ENCODE assay signal across 28 cellular contexts in genomic region chr7:85980740-85981139, GRCh38.
"Had no signal": no experiment of that assay in that cellular context is flagged by ENCODE, and none has a peak within 500 bp of the region (broad histone marks: within the 10 kb centered on the region; RNA-seq: fewer than 3 reads in every experiment).

No MANE protein-coding gene starts in this region.

- H2AFZ ChIP-seq: hepatocyte had no signal

- H3K36me3 ChIP-seq: colonic mucosa, esophagus muscularis mucosa, esophagus squamous epithelium, gastrocnemius medialis, gastroesophageal sphincter, heart left ventricle, heart right ventricle had no signal

- H3K4me2 ChIP-seq: hepatocyte had no signal

- H3K4me3 ChIP-seq: colonic mucosa, coronary artery, dorsolateral prefrontal cortex, esophagus muscularis mucosa, esophagus squamous epithelium, gastrocnemius medialis, gastroesophageal sphincter, heart left ventricle, heart right ventricle, hepatocyte had no signal

- ATAC-seq: effector memory CD8-positive, alpha-beta T cell; esophagus mucosa; foreskin keratinocyte; gastrocnemius medialis; gastroesophageal sphincter; heart left ventricle; heart right ventricle had no signal

- H3K27me3 ChIP-seq: colonic mucosa, dorsolateral prefrontal cortex, esophagus muscularis mucosa, esophagus squamous epithelium, foreskin keratinocyte, gastrocnemius medialis, gastroesophageal sphincter, heart left ventricle, heart right ventricle, hepatocyte had no signal

- H3K79me2 ChIP-seq: hepatocyte had no signal

- H3K4me1 ChIP-seq: colonic mucosa, esophagus muscularis mucosa, esophagus squamous epithelium, foreskin keratinocyte, gastrocnemius medialis, gastroesophageal sphincter, heart left ventricle, heart right ventricle had no signal

- H3K27ac ChIP-seq: colonic mucosa, coronary artery, dorsolateral prefrontal cortex, epithelial cell of prostate, esophagus muscularis mucosa, esophagus squamous epithelium, foreskin keratinocyte, gastrocnemius medialis, gastroesophageal sphincter, heart left ventricle, heart right ventricle, hepatocyte had no signal

- FAIRE-seq: endometrium, endothelial cell of umbilical vein, frontal cortex had no signal

- DNase-seq: colonic mucosa; cortex of kidney; dermis blood vessel endothelial cell; dorsolateral prefrontal cortex; effector CD4-positive, alpha-beta T cell; effector CD8-positive, alpha-beta T cell; effector memory CD4-positive, alpha-beta T cell; effector memory CD8-positive, alpha-beta T cell; endodermal cell; erythroblast; esophagus squamous epithelium; foreskin fibroblast; foreskin keratinocyte; foreskin melanocyte; gastrocnemius medialis; glutamatergic neuron; head of caudate nucleus; heart left ventricle; heart right ventricle had no signal

- H3K9me3 ChIP-seq: colonic mucosa, esophagus muscularis mucosa, esophagus squamous epithelium, gastrocnemius medialis, gastroesophageal sphincter had no signal
